Comparison of ENCODE assay signal across 9 cellular contexts in genomic region chr1:154352245-154352580, GRCh38. TPM values are rescaled to one million over a fixed set of nuclear protein-coding genes. Genes with fewer than 3 reads are reported as not detected.
DNase-seq lines count a peak whose midpoint lies in the region; ATAC-seq and TF ChIP-seq lines count a peak whose summit lies in the region.
"Had no signal": no experiment of that assay in that cellular context is flagged by ENCODE, and none has a peak within 500 bp of the region (broad histone marks: within the 10 kb centered on the region; RNA-seq: fewer than 3 reads in every experiment).

No MANE protein-coding gene starts in this region.

- H3K27me3 Mint-ChIP-seq in Caco-2 (ENCODE audit: insufficient read depth, unreplicated experiment) = no peaks in the 10 kb centered on the region

- no peaks in the 10 kb centered on the region for H3K9me3 Mint-ChIP-seq in Caco-2 (ENCODE audit: unreplicated experiment)

- H3K4me3 ChIP-seq in Caco-2 (ENCODE audit: low read depth, low read length) (peak overlapping the region; percentile 43), SK-N-SH (ENCODE audit: low read depth in 2 of 2, low read length in 1 of 2) (peak overlapping the region in 1 of 2 experiments; percentile 39; a peak in 2 of 4 replicates), fibroblast of lung (replicated peaks in 1 of 4; ENCODE audit: control extremely low read depth in 1 of 4, insufficient read depth in 1 of 4, low read depth in 3 of 4, low read length in 4 of 4) (peak overlapping the region in 2 of 4 experiments; percentile 40 to 46), prostate gland (peak overlapping the region; percentile 24 to 25)

- peaks cover 20% of the 10 kb centered on the region for H3K4me1 Mint-ChIP-seq in Caco-2 (ENCODE audit: low read depth, unreplicated experiment)

- intact Hi-C loops in Caco-2 (cut with micrococcal nuclease; ENCODE audit: unreplicated experiment) (loop anchor here (2.0 to 5.0 kb wide), 3 partner anchors 17 to 195 kb away; no protein-coding TSS in a partner anchor), prostate gland (cut with DNase I) (loop anchor here (10.0 kb wide), 1 partner anchor 53 kb away; the partner anchor contains the start of gene IL6R), posterior vena cava (cut with DNase I) (loop anchor here (10.0 kb wide), 2 partner anchors 93 to 113 kb away; no protein-coding TSS in a partner anchor)

- H3K9ac ChIP-seq in SK-N-SH (no peak overlapping the region), fibroblast of lung (ENCODE audit: insufficient read depth, low read length) (no peak overlapping the region)

- TF ChIP-seq EP300 in SK-N-SH (IDR thresholded peaks at IDR 0.05; ENCODE audit: borderline replicate concordance in 1 of 2, low read depth in 1 of 2, low read length in 1 of 2) = no peak

- 40% methylated on average over 8 of the region's 9 CpGs for WGBS in SK-N-SH (ENCODE audit: low lambda C conversion rate)
- WGBS in prostate gland = 16% methylated on average over 9 of the region's 9 CpGs

- TF ChIP-seq RAD21 in SK-N-SH (IDR thresholded peaks at IDR 0.05; ENCODE audit: low read length) = no peak

- H3K4me3 Mint-ChIP-seq in Caco-2 (ENCODE audit: unreplicated experiment) = peak overlapping the region; percentile 86

- TF ChIP-seq CTCF in Caco-2 (IDR thresholded peaks at IDR 0.05; ENCODE audit: insufficient read depth in 1 of 2, low read depth in 1 of 2, low read length in 1 of 2, severe bottlenecking in 1 of 2, unreplicated experiment in 1 of 2) (no peak), SK-N-SH (IDR thresholded peaks at IDR 0.05) (no peak), fibroblast of lung (conservative IDR thresholded peaks at IDR 0.05 in 1 of 2, IDR thresholded peaks at IDR 0.05 in 1 of 2; ENCODE audit: low read depth in 1 of 2, low read length in 2 of 2) (no peak), prostate gland (IDR thresholded peaks at IDR 0.05) (no peak)

- H4K20me1 ChIP-seq in SK-N-SH (ENCODE audit: insufficient read depth) = no peaks in the 10 kb centered on the region
- H4K20me1 ChIP-seq in fibroblast of lung (ENCODE audit: control insufficient read depth, extremely low read depth, insufficient read depth, low read length) = no peaks in the 10 kb centered on the region

- CTCF ChIA-PET in Caco-2 (lab: Charles Lee) = interaction anchor here (1.1 to 2.6 kb wide), 4 partner anchors 17 to 54 kb away, joined by 3 to 16 read pairs (median 6); partner anchors contain the start of gene AQP10
- CTCF ChIA-PET in SK-N-SH (lab: Yijun Ruan, JAX) = interaction anchor here (2.3 to 6.9 kb wide), 2 partner anchors 18 to 28 kb away, joined by 7 to 53 read pairs; partner anchors contain the start of gene ATP8B2

- TF ChIP-seq POLR2A in prostate gland (IDR thresholded peaks at IDR 0.05) = no peak

- H3K79me2 ChIP-seq in SK-N-SH (ENCODE audit: insufficient read depth) (no peaks in the 10 kb centered on the region), fibroblast of lung (ENCODE audit: control insufficient read depth, insufficient read depth, low read length) (no peaks in the 10 kb centered on the region)

- ATAC-seq in GM21367 (IDR thresholded peaks at IDR 0.05; ENCODE audit: unreplicated experiment) = no peak
- ATAC-seq in GM18498 (IDR thresholded peaks at IDR 0.05; ENCODE audit: unreplicated experiment) = no peak

- BruUV-seq in Caco-2 (replicated peaks; lab: Mats Ljungman, UMichigan) = no TSS peak

- H3K4me1 ChIP-seq in Caco-2 (peaks cover 25% of the 10 kb centered on the region), SK-N-SH (ENCODE audit: control insufficient read depth in 1 of 2, insufficient read depth in 2 of 2, low read depth in 1 of 2, low read length in 1 of 2) (peaks cover 7 to 10% of the 10 kb centered on the region in 2 experiments; a peak in 1 of 4 replicates), fibroblast of lung (ENCODE audit: control insufficient read depth, extremely low read depth, insufficient read depth, low read length) (peaks cover 11% of the 10 kb centered on the region), prostate gland (replicated peaks) (peaks cover 6% of the 10 kb centered on the region)

- no peaks in the 10 kb centered on the region for H3K9me3 ChIP-seq in Caco-2
- H3K9me3 ChIP-seq in SK-N-SH = no peaks in the 10 kb centered on the region
- H3K9me3 ChIP-seq in fibroblast of lung (ENCODE audit: control insufficient read depth, insufficient read depth, low read depth, low read length) = no peaks in the 10 kb centered on the region
- H3K9me3 ChIP-seq in prostate gland = no peaks in the 10 kb centered on the region

- H3K27ac ChIP-seq in SK-N-SH (ENCODE audit: low read depth in 2 of 2, low read length in 1 of 2) = no peak overlapping the region
- peak overlapping the region; percentile 44 for H3K27ac ChIP-seq in fibroblast of lung (ENCODE audit: insufficient read depth, low read length)
- peak overlapping the region; percentile 74 to 86 for H3K27ac ChIP-seq in prostate gland

- H2AFZ ChIP-seq in SK-N-SH (ENCODE audit: low read depth) (no peak overlapping the region), fibroblast of lung (ENCODE audit: low read length) (no peak overlapping the region)

- no peaks in the 10 kb centered on the region for H3K36me3 ChIP-seq in Caco-2 (ENCODE audit: control insufficient read depth, insufficient read depth, low read length)
- peaks cover 3 to 21% of the 10 kb centered on the region in 2 experiments for H3K36me3 ChIP-seq in SK-N-SH (replicated peaks in 1 of 2; ENCODE audit: control insufficient read depth in 1 of 2, insufficient read depth in 2 of 2, low read length in 1 of 2)
- peaks cover 14% of the 10 kb centered on the region for H3K36me3 ChIP-seq in fibroblast of lung (ENCODE audit: control insufficient read depth, insufficient read depth, low read length)
- peaks cover 0 to 11% of the 10 kb centered on the region in 2 donors for H3K36me3 ChIP-seq in prostate gland

- peaks cover 5% of the 10 kb centered on the region for H3K36me3 Mint-ChIP-seq in Caco-2 (ENCODE audit: insufficient read depth, unreplicated experiment)

- H3K27me3 ChIP-seq in Caco-2 (replicated peaks; ENCODE audit: control insufficient read depth, insufficient read depth, low read length) (no peaks in the 10 kb centered on the region), SK-N-SH (ENCODE audit: insufficient read depth) (no peaks in the 10 kb centered on the region), fibroblast of lung (ENCODE audit: control insufficient read depth, insufficient read depth, low read length) (peaks cover 4% of the 10 kb centered on the region), prostate gland (replicated peaks; ENCODE audit: insufficient read depth) (no peaks in the 10 kb centered on the region)

- POLR2A ChIA-PET in Caco-2 (lab: Charles Lee) (interaction anchor here (1.0 to 1.3 kb wide), 2 partner anchors 18 to 172 kb away, joined by 3 to 11 read pairs; no protein-coding TSS in a partner anchor), SK-N-SH (lab: Yijun Ruan, JAX) (interaction anchor here (0.7 kb wide), 1 partner anchor 23 kb away, joined by 3 read pairs; no protein-coding TSS in a partner anchor)

- DNase-seq in Caco-2 (no peak), SK-N-SH (peak; percentile 25), fibroblast of lung (ENCODE audit: low read depth in 2 of 2) (no peak), prostate gland (ENCODE audit: low spot score) (no peak), posterior vena cava (ENCODE audit: low spot score) (no peak), medulla oblongata (ENCODE audit: extremely low spot score) (no peak)
- DNase-seq: SIG-M5 had no signal

- H3K4me2 ChIP-seq in SK-N-SH (peak overlapping the region; percentile 70; the same call in 1 of the 2 replicates), fibroblast of lung (ENCODE audit: extremely low read depth, insufficient read depth, low read length) (peak overlapping the region; percentile 90)

- H3K27ac Mint-ChIP-seq in Caco-2 (ENCODE audit: unreplicated experiment) = peak overlapping the region; percentile 86

- no peaks in the 10 kb centered on the region for H3K9me2 ChIP-seq in SK-N-SH

- peaks cover 5% of the 10 kb centered on the region for H3F3A ChIP-seq in SK-N-SH (replicated peaks; ENCODE audit: insufficient read depth)

TF ChIP-seq in SK-N-SH, 30 proteins besides CTCF, POLR2A, EP300 and RAD21 (continues in another document):
- TF ChIP-seq, protein P1, sequence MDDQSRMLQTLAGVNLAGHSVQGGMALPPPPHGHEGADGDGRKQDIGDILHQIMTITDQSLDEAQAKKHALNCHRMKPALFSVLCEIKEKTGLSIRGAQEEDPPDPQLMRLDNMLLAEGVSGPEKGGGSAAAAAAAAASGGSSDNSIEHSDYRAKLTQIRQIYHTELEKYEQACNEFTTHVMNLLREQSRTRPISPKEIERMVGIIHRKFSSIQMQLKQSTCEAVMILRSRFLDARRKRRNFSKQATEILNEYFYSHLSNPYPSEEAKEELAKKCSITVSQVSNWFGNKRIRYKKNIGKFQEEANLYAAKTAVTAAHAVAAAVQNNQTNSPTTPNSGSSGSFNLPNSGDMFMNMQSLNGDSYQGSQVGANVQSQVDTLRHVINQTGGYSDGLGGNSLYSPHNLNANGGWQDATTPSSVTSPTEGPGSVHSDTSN (IDR thresholded peaks at IDR 0.05) = no peak
- no peak for TF ChIP-seq RFX5 (IDR thresholded peaks at IDR 0.05; ENCODE audit: low read length)

RNA-seq across cellular contexts. Expression of gene ATP8B2, which starts 26.9 kb away (rescaled TPM):
- total RNA-seq in Caco-2 (2022) (10.5 and 10.6 TPM in 2 replicates), fibroblast of lung (177 and 205 TPM in 2 replicates), prostate gland (100 to 1,000 TPM in 1 of 2 donors, 10 to 100 TPM in 1; 88.9 to 171 TPM), posterior vena cava (100 to 1,000 TPM; 130 to 153 TPM)
- polyA plus RNA-seq in SK-N-SH (2012; rRNA removed) (42.7 and 50.7 TPM in 2 replicates), fibroblast of lung (96.7 and 101 TPM in 2 replicates)
- polyA plus RNA-seq in SK-N-SH (2012; cell fraction: cytosol; rRNA removed) = 29.9 and 42.8 TPM in 2 replicates
- 71.3 and 72.5 TPM in 2 replicates for polyA plus RNA-seq in SK-N-SH (2012; cell fraction: nucleus; rRNA removed)
- polyA plus RNA-seq in fibroblast of lung (2012) = 63.0 and 67.4 TPM in 2 replicates
- 171 and 175 TPM in 2 replicates for polyA minus RNA-seq in fibroblast of lung (ENCODE audit: low replicate concordance)

RNA-seq across cellular contexts. Expression of gene AQP10, which starts 31.3 kb away (rescaled TPM):
- 0.50 and 1.3 TPM in 2 replicates for total RNA-seq in Caco-2 (2022)
- polyA plus RNA-seq in SK-N-SH (2012; rRNA removed) = 0.02 and 0.13 TPM in 2 replicates
- 0.01 and 0.09 TPM in 2 replicates for polyA plus RNA-seq in SK-N-SH (2012; cell fraction: cytosol; rRNA removed)
- 0.04 and 0.09 TPM in 2 replicates for polyA plus RNA-seq in SK-N-SH (2012; cell fraction: nucleus; rRNA removed)
- not detected in 2 replicates for total RNA-seq in fibroblast of lung
- not detected in 2 replicates for polyA plus RNA-seq in fibroblast of lung
- not detected in 2 replicates for polyA plus RNA-seq in fibroblast of lung (2012)
- not detected in 2 replicates for polyA minus RNA-seq in fibroblast of lung (ENCODE audit: low replicate concordance)
- total RNA-seq in prostate gland = under 1 TPM; 0.27 to 0.85 TPM
- total RNA-seq in posterior vena cava = under 1 TPM in 1 of 2 donors, not detected in 1; 0.24 TPM

RNA-seq across cellular contexts. Expression of gene IL6R, which starts 52.9 kb away (rescaled TPM):
- 4.9 and 5.8 TPM in 2 replicates for total RNA-seq in Caco-2 (2022)
- 1.4 and 2.8 TPM in 2 replicates for polyA plus RNA-seq in SK-N-SH (2012; rRNA removed)
- 0.97 and 1.5 TPM in 2 replicates for polyA plus RNA-seq in SK-N-SH (2012; cell fraction: cytosol; rRNA removed)
- 1.8 and 3.7 TPM in 2 replicates for polyA plus RNA-seq in SK-N-SH (2012; cell fraction: nucleus; rRNA removed)
- total RNA-seq in fibroblast of lung = 12.8 and 21.0 TPM in 2 replicates
- polyA plus RNA-seq in fibroblast of lung = 14.5 and 22.7 TPM in 2 replicates
- 6.8 and 14.9 TPM in 2 replicates for polyA plus RNA-seq in fibroblast of lung (2012)
- polyA minus RNA-seq in fibroblast of lung (ENCODE audit: low replicate concordance) = 58.6 and 102 TPM in 2 replicates
- 10 to 100 TPM; 70.1 to 80.7 TPM for total RNA-seq in prostate gland
- total RNA-seq in posterior vena cava = 10 to 100 TPM; 19.6 to 24.1 TPM

Comparison
In these comparisons a context has a peak if more than half of its experiments do, and no peak if none do; other contexts are left out.
1. H3K27ac ChIP-seq: peak in fibroblast of lung (single experiment) and prostate gland (2 of 2); none in SK-N-SH (0 of 2).